In the genomic region with DNA sequence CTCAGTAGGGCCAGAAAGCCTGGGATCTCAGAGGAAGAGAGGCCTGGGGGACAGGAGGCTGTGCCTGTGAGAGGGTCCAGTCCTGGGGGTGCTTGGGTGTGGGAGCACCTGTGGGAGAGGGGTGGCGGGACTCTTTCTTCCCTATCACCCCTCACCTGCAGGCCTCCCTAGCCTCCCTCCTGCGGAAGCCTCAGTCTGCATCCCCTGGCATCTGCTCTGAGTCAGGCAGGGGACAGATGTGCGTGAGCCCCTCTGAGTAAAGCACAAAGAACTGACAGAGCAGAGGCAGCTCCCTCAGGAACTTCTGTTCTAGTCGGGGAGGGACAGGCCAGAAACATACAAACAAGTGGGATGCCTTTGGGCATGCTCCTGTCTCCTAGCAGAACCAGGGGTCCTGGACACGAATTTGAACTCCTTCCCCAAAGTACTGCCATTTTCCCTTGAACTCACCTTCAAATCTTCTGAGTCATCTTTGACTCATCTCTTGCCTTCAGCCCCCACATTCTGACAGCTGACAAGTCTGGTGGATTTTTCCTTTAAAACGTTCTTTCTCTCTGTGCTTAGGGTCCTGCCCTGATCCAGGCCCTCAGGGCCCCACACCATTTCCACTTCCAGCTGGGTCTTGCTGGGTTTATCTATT, we compare ENCODE assay signal across 15 cellular contexts. TPM values are rescaled to one million over a fixed set of nuclear protein-coding genes. Genes with fewer than 3 reads are reported as not detected.
DNase-seq lines count a peak whose midpoint lies in the region; ATAC-seq and TF ChIP-seq lines count a peak whose summit lies in the region.
"Had no signal": no experiment of that assay in that cellular context is flagged by ENCODE, and none has a peak within 500 bp of the region (broad histone marks: within the 10 kb centered on the region; RNA-seq: fewer than 3 reads in every experiment).

No MANE protein-coding gene starts in this region.

- H3K4me1 Mint-ChIP-seq in T-helper 2 cell treated with Interferon-gamma antibody and Interleukin-4, amounts not matched to agents 5 μg/mL and 100 μg/mL, for 36 hours (ENCODE audit: low read depth), result peaks cover 13% of the 10 kb centered on the region
- H3K4me1 Mint-ChIP-seq in type B pancreatic cell (ENCODE audit: unreplicated experiment), result peaks cover 16% of the 10 kb centered on the region

- H3K9me3 Mint-ChIP-seq in activated naive CD4-positive, alpha-beta T cell treated with anti-CD3 and anti-CD28 coated beads, Interleukin-2, amount 50 U/mL, for 72 hours, result no peaks in the 10 kb centered on the region
- no peaks in the 10 kb centered on the region for H3K9me3 Mint-ChIP-seq in T-helper 2 cell treated with Interferon-gamma antibody and Interleukin-4, amounts not matched to agents 5 μg/mL and 100 μg/mL, for 36 hours
- no peaks in the 10 kb centered on the region for H3K9me3 Mint-ChIP-seq in type B pancreatic cell
- H3K9me3 Mint-ChIP-seq: nephron, WTC11 had no signal

- peaks cover 0 to under 1% of the 10 kb centered on the region in 2 donors for H3K36me3 Mint-ChIP-seq in activated naive CD4-positive, alpha-beta T cell treated with anti-CD3 and anti-CD28 coated beads, Interleukin-2, amount 50 U/mL, for 72 hours
- H3K36me3 Mint-ChIP-seq in T-helper 2 cell treated with Interferon-gamma antibody and Interleukin-4, amounts not matched to agents 5 μg/mL and 100 μg/mL, for 36 hours (ENCODE audit: low read depth), result no peaks in the 10 kb centered on the region
- H3K36me3 Mint-ChIP-seq in type B pancreatic cell, result no peaks in the 10 kb centered on the region
- H3K36me3 Mint-ChIP-seq: activated naive CD8-positive, alpha-beta T cell; WTC11 had no signal

- peak overlapping the region; percentile 7 to 30 for H3K27ac Mint-ChIP-seq in activated naive CD4-positive, alpha-beta T cell treated with anti-CD3 and anti-CD28 coated beads, Interleukin-2, amount 50 U/mL, for 72 hours
- H3K27ac Mint-ChIP-seq in T-helper 2 cell treated with Interferon-gamma antibody and Interleukin-4, amounts not matched to agents 5 μg/mL and 100 μg/mL, for 36 hours, result no peak overlapping the region
- H3K27ac Mint-ChIP-seq in type B pancreatic cell, result peak overlapping the region; percentile 93

- POLR2A ChIA-PET in HEK293T (lab: Yijun Ruan, JAX), result interaction anchor here (2.0 kb wide), 1 partner anchor 8 kb away, joined by 5 read pairs; no protein-coding TSS in a partner anchor

- ATAC-seq in activated naive CD4-positive, alpha-beta T cell treated with anti-CD3 and anti-CD28 coated beads, Interleukin-2, amount 50 U/mL, for 72 hours, result peak; percentile 71 to 84

- DNase-seq in activated naive CD4-positive, alpha-beta T cell treated with anti-CD3 and anti-CD28 coated beads, Interleukin-2, amount 50 U/mL, for 72 hours (ENCODE audit: low spot score in 2 of 2), result no peak
- DNase-seq in activated naive CD4-positive, alpha-beta T cell treated with anti-CD3 and anti-CD28 coated beads, Interleukin-2, amount 50 U/mL, for 16 hours, result no peak
- peak; percentile 27 for DNase-seq in T-helper 2 cell treated with Interferon-gamma antibody and Interleukin-4, amounts not matched to agents 5 μg/mL and 100 μg/mL, for 36 hours (ENCODE audit: low spot score)
- DNase-seq in hepatic stellate cell (ENCODE audit: low spot score), result peak; percentile 45
- no peak for DNase-seq in type B pancreatic cell (ENCODE audit: extremely low spot score, unreplicated experiment)
- no peak for DNase-seq in NOMO-1 (lab: John Stamatoyannopoulos, UW; ENCODE audit: unreplicated experiment in 2 of 2)
- no peak for DNase-seq in HEK293T (ENCODE audit: extremely low spot score)
- no peak for DNase-seq in NCI-H2196 (lab: John Stamatoyannopoulos, UW; ENCODE audit: unreplicated experiment)
- DNase-seq: effector memory CD4-positive, alpha-beta T cell; left lung; MG63; NCI-H510A had no signal

- H3K4me3 Mint-ChIP-seq in T-helper 2 cell treated with Interferon-gamma antibody and Interleukin-4, amounts not matched to agents 5 μg/mL and 100 μg/mL, for 36 hours, result no peak overlapping the region
- peak overlapping the region; percentile 55 for H3K4me3 Mint-ChIP-seq in type B pancreatic cell
- H3K4me3 Mint-ChIP-seq: activated naive CD8-positive, alpha-beta T cell; nephron; WTC11 had no signal

- no peak for TF ChIP-seq CTCF in type B pancreatic cell (conservative IDR thresholded peaks at IDR 0.05)

- no peaks in the 10 kb centered on the region for H3K27me3 Mint-ChIP-seq in T-helper 2 cell treated with Interferon-gamma antibody and Interleukin-4, amounts not matched to agents 5 μg/mL and 100 μg/mL, for 36 hours (ENCODE audit: low read depth)
- no peaks in the 10 kb centered on the region for H3K27me3 Mint-ChIP-seq in type B pancreatic cell
- H3K27me3 Mint-ChIP-seq: activated naive CD8-positive, alpha-beta T cell had no signal

- CTCF ChIA-PET in HEK293T (lab: Yijun Ruan, JAX), result interaction anchor here (0.9 to 2.2 kb wide), 7 partner anchors 10 to 388 kb away, joined by 3 to 14 read pairs (median 5); no protein-coding TSS in a partner anchor

TF ChIP-seq in HEK293T, 16 proteins besides CTCF, POLR2A, EP300 and RAD21:
- TF ChIP-seq TARDBP (IDR thresholded peaks at IDR 0.05) (no peak), CTBP1 (IDR thresholded peaks at IDR 0.05; ENCODE audit: borderline replicate concordance) (no peak), FOXA1 (IDR thresholded peaks at IDR 0.05) (no peak), ZNF384 (IDR thresholded peaks at IDR 0.05) (no peak), SP1 (IDR thresholded peaks at IDR 0.05) (no peak), FOXK2 (IDR thresholded peaks at IDR 0.05) (no peak), SUZ12 (IDR thresholded peaks at IDR 0.05) (no peak), LEF1 (IDR thresholded peaks at IDR 0.05; ENCODE audit: borderline replicate concordance) (no peak)
- TF ChIP-seq, protein P1, sequence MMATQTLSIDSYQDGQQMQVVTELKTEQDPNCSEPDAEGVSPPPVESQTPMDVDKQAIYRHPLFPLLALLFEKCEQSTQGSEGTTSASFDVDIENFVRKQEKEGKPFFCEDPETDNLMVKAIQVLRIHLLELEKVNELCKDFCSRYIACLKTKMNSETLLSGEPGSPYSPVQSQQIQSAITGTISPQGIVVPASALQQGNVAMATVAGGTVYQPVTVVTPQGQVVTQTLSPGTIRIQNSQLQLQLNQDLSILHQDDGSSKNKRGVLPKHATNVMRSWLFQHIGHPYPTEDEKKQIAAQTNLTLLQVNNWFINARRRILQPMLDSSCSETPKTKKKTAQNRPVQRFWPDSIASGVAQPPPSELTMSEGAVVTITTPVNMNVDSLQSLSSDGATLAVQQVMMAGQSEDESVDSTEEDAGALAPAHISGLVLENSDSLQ (IDR thresholded peaks at IDR 0.05), result no peak

RNA-seq across cellular contexts. Expression of a gene that starts 8.5 kb away (rescaled TPM):
- 1,000 to 10,000 TPM in 1 of 2 donors, 100 to 1,000 TPM in 1; 992 to 1,009 TPM for total RNA-seq in activated naive CD4-positive, alpha-beta T cell treated with anti-CD3 and anti-CD28 coated beads, Interleukin-2, amount 50 U/mL, for 72 hours
- total RNA-seq in type B pancreatic cell (ENCODE audit: low replicate concordance), result 585 and 652 TPM in 2 replicates

RNA-seq across cellular contexts. Expression of a gene that starts 44.3 kb away (rescaled TPM):
- 10 to 100 TPM; 30.1 to 34.2 TPM for total RNA-seq in activated naive CD4-positive, alpha-beta T cell treated with anti-CD3 and anti-CD28 coated beads, Interleukin-2, amount 50 U/mL, for 72 hours
- 33.4 and 49.7 TPM in 2 replicates for total RNA-seq in type B pancreatic cell (ENCODE audit: low replicate concordance)

Comparison
In these comparisons a context has a peak if more than half of its experiments do, and no peak if none do; other contexts are left out.
1. DNase-seq: peak in T-helper 2 cell treated with Interferon-gamma antibody and Interleukin-4, amounts not matched to agents 5 μg/mL and 100 μg/mL, for 36 hours (single experiment) and hepatic stellate cell (single experiment); none in activated naive CD4-positive, alpha-beta T cell treated with anti-CD3 and anti-CD28 coated beads, Interleukin-2, amount 50 U/mL, for 72 hours (0 of 2), activated naive CD4-positive, alpha-beta T cell treated with anti-CD3 and anti-CD28 coated beads, Interleukin-2, amount 50 U/mL, for 16 hours (single experiment), type B pancreatic cell (single experiment), NOMO-1 (0 of 2), HEK293T (single experiment) and NCI-H2196 (single experiment).